In the genomic region with DNA sequence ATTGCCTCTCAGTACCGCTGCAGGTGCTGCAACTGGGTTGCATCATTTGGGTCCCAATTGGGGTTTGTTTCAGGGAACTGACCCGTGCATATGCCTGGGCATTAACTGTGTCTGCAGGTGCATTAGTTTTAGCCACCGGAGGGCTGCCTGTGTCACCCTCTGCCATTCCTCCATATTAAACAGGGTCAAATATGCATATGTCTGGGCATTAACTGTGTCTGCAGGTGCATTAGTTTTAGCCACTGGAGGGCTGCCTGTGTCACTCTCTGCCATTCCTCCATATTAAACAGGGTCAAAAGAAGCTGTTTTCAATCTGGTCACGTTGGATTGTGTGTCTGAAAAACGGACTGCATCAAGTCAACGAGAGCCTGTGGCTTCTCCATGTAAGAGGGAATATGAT, we compare ENCODE assay signal across 8 cellular contexts.
DNase-seq lines count a peak whose midpoint lies in the region; ATAC-seq, FAIRE-seq and TF ChIP-seq lines count a peak whose summit lies in the region.

No MANE protein-coding gene starts in this region.

- no peaks in the 10 kb centered on the region for H4K20me1 ChIP-seq in K562 (replicated peaks; ENCODE audit: control insufficient read depth, insufficient read depth, low read length)

- peak overlapping the region; percentile 37; the same call in 1 of the 2 replicates for H3K4me2 ChIP-seq in K562 (ENCODE audit: insufficient read depth, low read length)
- peak overlapping the region; percentile 73 for H3K4me2 ChIP-seq in parathyroid adenoma (ENCODE audit: low read length)

- 4% methylated on average over 4 of the region's 6 CpGs for WGBS in K562 (ENCODE audit: insufficient coverage, low coverage, missing lambda C conversion rate)

- H3K27ac ChIP-seq in KOPT-K1 (ENCODE audit: low read depth, low read length, poor library complexity, severe bottlenecking) (peak overlapping the region; percentile 94), K562 (ENCODE audit: extremely low read depth, low read depth, low read length) (no peak overlapping the region), parathyroid adenoma (no peak overlapping the region)

- peak; percentile 28 for DNase-seq in DMS53 treated with DMSO at 0.1 percent for 48 hours (lab: John Stamatoyannopoulos, UW; ENCODE audit: unreplicated experiment)
- DNase-seq in K562 (ENCODE audit: extremely low read depth in 1 of 4, low spot score in 3 of 4), result no peak
- no peak for DNase-seq in NCI-H128 (lab: John Stamatoyannopoulos, UW; ENCODE audit: unreplicated experiment)
- no peak for DNase-seq in GM13976 (ENCODE audit: low spot score)

- no peak for TF ChIP-seq POLR2A in K562 (conservative IDR thresholded peaks at IDR 0.05)

- H3K4me1 ChIP-seq in K562 (replicated peaks in 1 of 2; ENCODE audit: control insufficient read depth in 2 of 2, insufficient read depth in 2 of 2, low read length in 2 of 2) (peaks cover 0 to 7% of the 10 kb centered on the region in 2 experiments; a peak in 2 of 5 replicates), parathyroid adenoma (no peaks in the 10 kb centered on the region)

- no peaks in the 10 kb centered on the region for H3K9me1 ChIP-seq in K562 (ENCODE audit: control insufficient read depth, insufficient read depth, low read length)

- H3K9me3 ChIP-seq in KOPT-K1 (ENCODE audit: insufficient read depth, low read length, poor library complexity, severe bottlenecking) (no peaks in the 10 kb centered on the region), K562 (replicated peaks; ENCODE audit: control insufficient read depth, insufficient read depth, low read depth, low read length) (no peaks in the 10 kb centered on the region), parathyroid adenoma (ENCODE audit: control insufficient read depth, low read length) (no peaks in the 10 kb centered on the region)

- no peak for TF ChIP-seq RAD21 in K562 (CRISPR knock-in tag; conservative IDR thresholded peaks at IDR 0.05 in 1 of 2, IDR thresholded peaks at IDR 0.05 in 1 of 2)

- no peaks in the 10 kb centered on the region for H3K36me3 ChIP-seq in KOPT-K1 (ENCODE audit: insufficient read depth, low read length)
- H3K36me3 ChIP-seq in K562 (ENCODE audit: control insufficient read depth, insufficient read depth, low read length), result no peaks in the 10 kb centered on the region
- no peaks in the 10 kb centered on the region for H3K36me3 ChIP-seq in parathyroid adenoma (ENCODE audit: control insufficient read depth, insufficient read depth, low read length)

- intact Hi-C loops in K562 (cut with micrococcal nuclease), result no loop called here

- POLR2A ChIA-PET in K562 (lab: Yijun Ruan, JAX), result no interaction called here

- H3K9ac ChIP-seq in K562 (ENCODE audit: insufficient read depth in 1 of 2, low read depth in 2 of 2, low read length in 2 of 2) (no peak overlapping the region), parathyroid adenoma (no peak overlapping the region)

- FAIRE-seq in K562 (lab: Jason Lieb, UNC), result no peak

- CTCF ChIA-PET in K562 (lab: Yijun Ruan, JAX; ENCODE audit: low intra/inter-chr PET ratio), result no interaction called here

- H3K27me3 ChIP-seq in K562 (ENCODE audit: control insufficient read depth in 2 of 2, insufficient read depth in 2 of 2, low read length in 2 of 2) (no peaks in the 10 kb centered on the region; a peak in 1 of 5 replicates), parathyroid adenoma (ENCODE audit: control insufficient read depth, insufficient read depth, low read length) (no peaks in the 10 kb centered on the region)

- ATAC-seq in K562 (no peak), GM18873 (IDR thresholded peaks at IDR 0.05; ENCODE audit: low FRiP score, unreplicated experiment) (no peak), GM21447 (IDR thresholded peaks at IDR 0.05; ENCODE audit: unreplicated experiment) (no peak)

- TF ChIP-seq EP300 in K562 (IDR thresholded peaks at IDR 0.05; ENCODE audit: low read length), result no peak

- in situ Hi-C loops in K562 (cut with MboI), result no loop called here
- in situ Hi-C loops in GM13976 (cut with MboI; ENCODE audit: low sequenced_read_pairs, unreplicated experiment), result no loop called here

- H2AFZ ChIP-seq in K562 (ENCODE audit: low read depth, low read length) (no peak overlapping the region), parathyroid adenoma (no peak overlapping the region)

- TF ChIP-seq CTCF in K562 (IDR thresholded peaks at IDR 0.05 in 2 of 3, conservative IDR thresholded peaks at IDR 0.05 in 1 of 3; ENCODE audit: insufficient read depth in 2 of 3, low read depth in 1 of 3, low read length in 3 of 3) (no peak), parathyroid adenoma (IDR thresholded peaks at IDR 0.05) (no peak), GM13976 (IDR thresholded peaks at IDR 0.05; ENCODE audit: borderline replicate concordance, control extremely low read depth, extremely low read depth, insufficient read depth, missing control alignments) (no peak)

- H3K79me2 ChIP-seq in K562 (ENCODE audit: control insufficient read depth, insufficient read depth, low read length), result no peaks in the 10 kb centered on the region
- H3K79me2 ChIP-seq in parathyroid adenoma, result no peaks in the 10 kb centered on the region

- H3K4me3 ChIP-seq in K562 (no peak overlapping the region), parathyroid adenoma (ENCODE audit: low read depth, low read length) (peak overlapping the region; percentile 61)

- no TSS peak for BruUV-seq in K562 (replicated peaks; lab: Mats Ljungman, UMichigan)

TF ChIP-seq in K562, 482 proteins besides CTCF, POLR2A, EP300 and RAD21 (continues in another document):
- TF ChIP-seq EWSR1 (IDR thresholded peaks at IDR 0.05; ENCODE audit: borderline replicate concordance, low read depth, partially characterized antibody) (no peak), CREM (IDR thresholded peaks at IDR 0.05; ENCODE audit: low read depth) (no peak), NR4A1 (CRISPR knock-in tag; IDR thresholded peaks at IDR 0.05) (no peak), NR4A1 (tag; IDR thresholded peaks at IDR 0.05) (no peak), MAZ (CRISPR knock-in tag; conservative IDR thresholded peaks at IDR 0.05 in 1 of 2, IDR thresholded peaks at IDR 0.05 in 1 of 2) (no peak), ETV6 (IDR thresholded peaks at IDR 0.05; ENCODE audit: borderline replicate concordance in 1 of 2, low read depth in 2 of 2, low read length in 1 of 2) (no peak), ETV6 (CRISPR knock-in tag; IDR thresholded peaks at IDR 0.05; ENCODE audit: borderline replicate concordance) (no peak), ZNF212 (CRISPR knock-in tag; IDR thresholded peaks at IDR 0.05) (no peak), E2F3 (CRISPR knock-in tag; IDR thresholded peaks at IDR 0.05) (no peak), ZC3H11A (IDR thresholded peaks at IDR 0.05; ENCODE audit: low read depth, low read length) (no peak), HDAC2 (IDR thresholded peaks at IDR 0.05) (no peak), ZNF778 (CRISPR knock-in tag; IDR thresholded peaks at IDR 0.05) (no peak)
- TF ChIP-seq, protein P1, sequence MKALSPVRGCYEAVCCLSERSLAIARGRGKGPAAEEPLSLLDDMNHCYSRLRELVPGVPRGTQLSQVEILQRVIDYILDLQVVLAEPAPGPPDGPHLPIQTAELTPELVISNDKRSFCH (CRISPR knock-in tag; IDR thresholded peaks at IDR 0.05), result no peak
- TF ChIP-seq, protein P1 (tag; IDR thresholded peaks at IDR 0.05), result no peak
